In genomic region chr2:152715112-152715511, GRCh38 we compare ENCODE assay signal across 1 cellular context.
TF ChIP-seq lines count a peak whose summit lies in the region.

No MANE protein-coding gene starts in this region.

TF ChIP-seq in K562, 482 proteins besides CTCF, POLR2A, EP300 and RAD21:
- peak; percentile 97 for TF ChIP-seq ZNF316 (IDR thresholded peaks at IDR 0.05)
- TF ChIP-seq RBFOX2 (IDR thresholded peaks at IDR 0.05; ENCODE audit: low read depth, low read length): peak; percentile 50; the same call in 1 of the 2 replicates
- peak; percentile 91 for TF ChIP-seq C11orf30 (IDR thresholded peaks at IDR 0.05; ENCODE audit: low read depth)
- no peak for TF ChIP-seq NFRKB (IDR thresholded peaks at IDR 0.05; ENCODE audit: low read depth)
- TF ChIP-seq MAFG (tag; conservative IDR thresholded peaks at IDR 0.05): peak; percentile 89
- TF ChIP-seq MAFK (IDR thresholded peaks at IDR 0.05; ENCODE audit: low read length): peak; percentile 91
- TF ChIP-seq ZBTB43 (CRISPR knock-in tag; IDR thresholded peaks at IDR 0.05): no peak
- TF ChIP-seq MAFF (IDR thresholded peaks at IDR 0.05; ENCODE audit: low read length): peak; percentile 93
- TF ChIP-seq SMAD1 (IDR thresholded peaks at IDR 0.05; ENCODE audit: low read depth, low read length, partially characterized antibody): no peak
